ENCODE assay signal across 8 cellular contexts in the genomic region with DNA sequence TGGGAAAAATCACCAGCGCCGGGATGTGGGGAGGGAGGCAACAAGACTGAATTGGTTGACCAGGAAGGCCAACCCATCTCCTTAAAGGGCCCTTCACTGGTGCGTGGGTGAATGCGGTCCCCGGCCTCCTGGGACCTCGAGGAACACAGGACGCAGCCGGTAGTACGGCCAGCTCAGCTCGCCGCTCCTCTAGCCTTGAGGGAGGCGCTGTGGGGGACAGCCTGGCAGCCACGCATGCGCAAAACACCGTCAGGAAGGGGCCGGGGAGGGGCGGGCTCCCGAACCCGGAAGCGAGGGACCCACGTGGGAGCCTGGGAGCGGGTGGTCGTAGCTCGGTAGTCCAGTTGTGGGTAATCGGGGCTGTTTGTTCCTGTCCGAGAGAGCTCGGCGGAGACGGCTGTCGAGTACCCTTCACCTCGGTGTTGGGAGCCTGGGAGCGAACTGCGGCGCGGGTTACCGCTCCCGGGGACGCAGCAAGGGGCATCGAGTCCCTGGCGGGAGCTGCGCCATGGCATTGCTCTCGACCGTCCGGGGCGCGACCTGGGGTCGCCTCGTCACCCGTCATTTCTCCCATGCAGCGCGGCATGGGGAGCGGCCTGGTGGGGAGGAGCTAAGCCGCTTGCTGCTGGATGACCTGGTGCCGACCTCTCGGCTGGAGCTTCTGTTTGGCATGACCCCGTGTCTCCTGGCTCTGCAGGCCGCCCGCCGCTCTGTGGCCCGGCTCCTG. TPM values are rescaled to one million over a fixed set of nuclear protein-coding genes. Genes with fewer than 3 reads are reported as not detected.
DNase-seq lines count a peak whose midpoint lies in the region; ATAC-seq and TF ChIP-seq lines count a peak whose summit lies in the region.

A gene with protein sequence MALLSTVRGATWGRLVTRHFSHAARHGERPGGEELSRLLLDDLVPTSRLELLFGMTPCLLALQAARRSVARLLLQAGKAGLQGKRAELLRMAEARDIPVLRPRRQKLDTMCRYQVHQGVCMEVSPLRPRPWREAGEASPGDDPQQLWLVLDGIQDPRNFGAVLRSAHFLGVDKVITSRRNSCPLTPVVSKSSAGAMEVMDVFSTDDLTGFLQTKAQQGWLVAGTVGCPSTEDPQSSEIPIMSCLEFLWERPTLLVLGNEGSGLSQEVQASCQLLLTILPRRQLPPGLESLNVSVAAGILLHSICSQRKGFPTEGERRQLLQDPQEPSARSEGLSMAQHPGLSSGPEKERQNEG (plus strand): TSS at position 281 of the 727 bp plus-strand sequence. CDS start 228 bp downstream, at position 509.

- intact Hi-C loops in adrenal gland (cut with DNase I): no loop called here
- intact Hi-C loops in heart right ventricle (cut with DNase I): loop anchor here in 3 of 10 donors (1.0 to 10.0 kb wide), 3 partner anchors 10 to 773 kb away; a partner anchor contains a TSS
- intact Hi-C loops in posterior vena cava (cut with DNase I): no loop called here

- no peaks in the 10 kb centered on the region for H3K9me3 ChIP-seq in adrenal gland (replicated peaks in 1 of 3)
- no peaks in the 10 kb centered on the region for H3K9me3 ChIP-seq in heart right ventricle
- no peaks in the 10 kb centered on the region for H3K9me3 ChIP-seq in upper lobe of left lung

- WGBS in adrenal gland, 4 donors: 0 to 1% (median 0%) methylated on average over 2 to 60 of the region's 60 CpGs
- 0% methylated on average over 54 to 60 of the region's 60 CpGs for WGBS in heart right ventricle, 2 donors
- 0% methylated on average over 10 to 31 of the region's 60 CpGs for WGBS in upper lobe of left lung, 2 donors

- peak in 1 of 4 donors; percentile 21 for TF ChIP-seq EP300 in upper lobe of left lung (IDR thresholded peaks at IDR 0.05)

- TF ChIP-seq CTCF in GM12864 (IDR thresholded peaks at IDR 0.05; ENCODE audit: low read depth, low read length, missing control alignments) (peak; percentile 5), adrenal gland (IDR thresholded peaks at IDR 0.05) (peak in 2 of 6 experiments; percentile 8 to 36), heart right ventricle (IDR thresholded peaks at IDR 0.05) (peak in 3 of 9 donors; percentile 5 to 45 (median 41)), upper lobe of left lung (IDR thresholded peaks at IDR 0.05) (peak in 4 of 6 experiments; percentile 7 to 46 (median 32))

- peak; percentile 8 to 80 for TF ChIP-seq POLR2A in adrenal gland (IDR thresholded peaks at IDR 0.05)
- peak in 3 of 4 donors; percentile 59 to 83 (median 70) for TF ChIP-seq POLR2A in upper lobe of left lung (IDR thresholded peaks at IDR 0.05)

- DNase-seq in GM12864 (ENCODE audit: low read depth) (peak; percentile 81), NCI-H1436 (lab: John Stamatoyannopoulos, UW) (peak; percentile 94), T-helper 1 cell (peak; percentile 83 to 89 (median 87)), adrenal gland (peak; percentile 93 to 96 (median 95)), heart right ventricle (peak; percentile 94 to 95), posterior vena cava (ENCODE audit: low spot score) (peak; percentile 98), upper lobe of left lung (peak; percentile 96)

- H3K4me1 ChIP-seq in adrenal gland (replicated peaks in 1 of 2) (peaks cover 12 to 28% of the 10 kb centered on the region in 2 donors), heart right ventricle (peaks cover 0 to 26% (median 19%) of the 10 kb centered on the region in 9 donors), upper lobe of left lung (peaks cover 18 to 30% (median 22%) of the 10 kb centered on the region in 4 donors)

- ATAC-seq in HG02610 (IDR thresholded peaks at IDR 0.05; ENCODE audit: unreplicated experiment): peak; percentile 84
- peak; percentile 94 to 98 (median 96) for ATAC-seq in heart right ventricle
- peak; percentile 96 for ATAC-seq in upper lobe of left lung (ENCODE audit: low FRiP score in 2 of 2)

- H3K27ac ChIP-seq in adrenal gland (peak within 1 kb of the TSS in 4 of 5 donors; percentile 65 to 93 (median 80)), heart right ventricle (peak within 1 kb of the TSS; percentile 60 to 90 (median 84)), upper lobe of left lung (peak within 1 kb of the TSS; percentile 77 to 89 (median 85))

- H3K36me3 ChIP-seq in adrenal gland (replicated peaks in 1 of 2) (no peaks in the 10 kb centered on the region), heart right ventricle (peaks cover 0 to 15% (median 0%) of the 10 kb centered on the region in 9 donors), upper lobe of left lung (no peaks in the 10 kb centered on the region)

- H3K27me3 ChIP-seq in adrenal gland (no peaks in the 10 kb centered on the region), heart right ventricle (no peaks in the 10 kb centered on the region), upper lobe of left lung (no peaks in the 10 kb centered on the region)

- H3K4me3 ChIP-seq in GM12864 (ENCODE audit: low read depth, low read length) (peak within 1 kb of the TSS; percentile 93), adrenal gland (peak within 1 kb of the TSS; percentile 63 to 89 (median 76)), heart right ventricle (peak within 1 kb of the TSS; percentile 67 to 98 (median 90)), upper lobe of left lung (peak within 1 kb of the TSS; percentile 82 to 100 (median 96))

RNA-seq across cellular contexts. Expression of the gene that starts here (rescaled TPM):
- total RNA-seq in adrenal gland (10 to 100 TPM in 4 of 8 donors, 1 to 10 TPM in 4; 5.2 to 18.5 (median 10.1) TPM), heart right ventricle (1 to 10 TPM; 5.5 to 8.8 (median 6.8) TPM), posterior vena cava (1 to 10 TPM; 2.9 to 3.8 TPM), upper lobe of left lung (1 to 10 TPM; 3.1 to 9.4 (median 8.1) TPM)
- polyA plus RNA-seq in adrenal gland (10 to 100 TPM in 1 of 3 donors, 1 to 10 TPM in 2; 6.9 to 10.1 (median 7.0) TPM), heart right ventricle (10 to 100 TPM in 1 of 2 donors, 1 to 10 TPM in 1; 9.1 to 10.3 TPM)

Comparison
In these comparisons a context has a peak if more than half of its experiments do, and no peak if none do; other contexts are left out.
1. Peak in every context shown above with its lines: DNase-seq, ATAC-seq, H3K4me3 ChIP-seq and H3K27ac ChIP-seq.